19 cellular contexts compared by ENCODE assay signal in the genomic region with DNA sequence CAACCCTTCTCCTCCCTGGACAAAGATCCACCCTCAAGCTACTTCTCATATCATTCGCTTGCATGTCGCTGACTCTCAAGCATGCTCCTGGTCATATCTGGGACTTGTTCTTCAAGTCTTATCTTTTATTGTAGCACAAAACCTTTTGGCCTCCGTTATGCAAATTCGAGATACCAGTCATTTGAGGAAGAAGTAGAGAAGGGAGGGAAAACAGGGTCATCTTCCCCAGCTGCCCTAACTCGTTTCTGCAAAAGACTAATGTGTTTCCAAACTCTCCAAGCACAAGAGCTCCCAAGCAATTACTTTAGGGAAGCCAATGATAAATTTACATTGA.
"Had no signal": no experiment of that assay in that cellular context is flagged by ENCODE, and none has a peak within 500 bp of the region (broad histone marks: within the 10 kb centered on the region; RNA-seq: fewer than 3 reads in every experiment).

No MANE protein-coding gene starts in this region.

- H3K4me3 Mint-ChIP-seq: activated CD4-positive, alpha-beta memory T cell treated with anti-CD3 and anti-CD28 coated beads, Interleukin-2, amount 10 ng/mL, durations not matched to agents 7 days and 5 days; activated T-cell treated with anti-CD3 and anti-CD28 coated beads, Interleukin-2, amount 50 U/mL, for 24 hours; brain; nephron; stimulated activated naive B cell treated with anti-CD40 and anti-IgM and Interleukin-4, amounts not matched to agents 10 μg/mL and 1 μg/mL and 100 μg/mL, for 72 hours; WTC11 had no signal

- H3K9me3 Mint-ChIP-seq: activated CD4-positive, alpha-beta memory T cell treated with anti-CD3 and anti-CD28 coated beads, Interleukin-2, amount 10 ng/mL, durations not matched to agents 7 days and 5 days; activated T-cell treated with anti-CD3 and anti-CD28 coated beads, Interleukin-2, amount 50 U/mL, for 24 hours had no signal

- ATAC-seq: activated naive CD4-positive, alpha-beta T cell treated with anti-CD3 and anti-CD28 coated beads, Interleukin-2, amount 50 U/mL, for 72 hours; stimulated activated naive B cell treated with anti-CD40 and anti-IgM and Interleukin-4, amounts not matched to agents 10 μg/mL and 1 μg/mL and 100 μg/mL, for 72 hours; WTC11 had no signal

- H3K4me1 ChIP-seq: tibial artery, vagina had no signal

- H3K9me3 ChIP-seq: tibial artery, vagina had no signal

- H3K4me3 ChIP-seq: coronary artery, tibial artery, vagina had no signal

- H3K36me3 ChIP-seq: tibial artery, vagina had no signal

- H3K4me1 Mint-ChIP-seq: brain, WTC11 had no signal

- H3K27ac ChIP-seq: coronary artery, tibial artery, vagina had no signal

- H3K27me3 ChIP-seq: tibial artery, vagina had no signal

- DNase-seq: activated CD4-positive, alpha-beta memory T cell treated with anti-CD3 and anti-CD28 coated beads, Interleukin-2, amount 10 ng/mL, durations not matched to agents 7 days and 5 days; activated CD4-positive, alpha-beta T cell treated with anti-CD3 and anti-CD28 coated beads for 4 hours; activated effector memory CD4-positive, alpha-beta T cell treated with anti-CD3 and anti-CD28 coated beads, Interleukin-2, amount 50 U/mL, for 16 hours; activated T-cell treated with anti-CD3 and anti-CD28 coated beads, Interleukin-2, amount 50 U/mL, for 24 hours; central memory CD4-positive, alpha-beta T cell; foreskin fibroblast; hypothalamus; kidney glomerular epithelial cell; mesendoderm; occipital lobe; stimulated activated CD4-positive, alpha-beta T cell treated with anti-CD3 and anti-CD28 coated beads, Interleukin-2, amount 100 ng/mL, for 48 hours; stimulated activated naive B cell treated with anti-CD40 and anti-IgM and Interleukin-4, amounts not matched to agents 10 μg/mL and 1 μg/mL and 100 μg/mL, for 72 hours; tibial artery had no signal

- H3K27ac Mint-ChIP-seq: activated CD4-positive, alpha-beta memory T cell treated with anti-CD3 and anti-CD28 coated beads, Interleukin-2, amount 10 ng/mL, durations not matched to agents 7 days and 5 days; activated naive CD4-positive, alpha-beta T cell treated with anti-CD3 and anti-CD28 coated beads, Interleukin-2, amount 50 U/mL, for 72 hours; activated T-cell treated with anti-CD3 and anti-CD28 coated beads, Interleukin-2, amount 50 U/mL, for 24 hours; nephron; stimulated activated naive B cell treated with anti-CD40 and anti-IgM and Interleukin-4, amounts not matched to agents 10 μg/mL and 1 μg/mL and 100 μg/mL, for 72 hours; WTC11 had no signal

- H3K36me3 Mint-ChIP-seq: activated naive CD4-positive, alpha-beta T cell treated with anti-CD3 and anti-CD28 coated beads, Interleukin-2, amount 50 U/mL, for 72 hours; brain; stimulated activated naive B cell treated with anti-CD40 and anti-IgM and Interleukin-4, amounts not matched to agents 10 μg/mL and 1 μg/mL and 100 μg/mL, for 72 hours; WTC11 had no signal

- H3K27me3 Mint-ChIP-seq: activated CD4-positive, alpha-beta memory T cell treated with anti-CD3 and anti-CD28 coated beads, Interleukin-2, amount 10 ng/mL, durations not matched to agents 7 days and 5 days; activated T-cell treated with anti-CD3 and anti-CD28 coated beads, Interleukin-2, amount 50 U/mL, for 24 hours had no signal
